Comparison of ENCODE assay signal across 1 cellular context in the genomic region with DNA sequence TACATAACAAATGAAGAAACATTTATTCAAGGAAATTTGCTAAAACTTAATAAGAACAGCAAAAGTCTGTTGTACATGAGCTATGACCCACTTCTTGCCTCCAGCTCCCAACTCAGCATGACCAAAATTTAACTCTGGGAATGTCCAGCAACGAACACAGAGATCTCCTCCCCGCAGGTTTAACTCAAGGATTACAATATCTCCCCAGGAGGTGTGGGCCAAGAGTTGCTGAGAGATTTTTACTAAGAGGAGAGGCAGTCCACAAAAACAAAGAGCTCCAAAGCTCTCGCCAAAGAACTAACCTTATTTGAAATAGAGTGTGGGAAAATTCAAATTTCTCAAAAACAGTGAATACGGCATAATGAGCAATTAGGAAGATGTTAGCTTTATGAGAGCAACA.
TF ChIP-seq lines count a peak whose summit lies in the region.

No MANE protein-coding gene starts in this region.

TF ChIP-seq in WTC11, 78 proteins besides CTCF, POLR2A, EP300 and RAD21 (continued from another document):
- TF ChIP-seq, protein P1, sequence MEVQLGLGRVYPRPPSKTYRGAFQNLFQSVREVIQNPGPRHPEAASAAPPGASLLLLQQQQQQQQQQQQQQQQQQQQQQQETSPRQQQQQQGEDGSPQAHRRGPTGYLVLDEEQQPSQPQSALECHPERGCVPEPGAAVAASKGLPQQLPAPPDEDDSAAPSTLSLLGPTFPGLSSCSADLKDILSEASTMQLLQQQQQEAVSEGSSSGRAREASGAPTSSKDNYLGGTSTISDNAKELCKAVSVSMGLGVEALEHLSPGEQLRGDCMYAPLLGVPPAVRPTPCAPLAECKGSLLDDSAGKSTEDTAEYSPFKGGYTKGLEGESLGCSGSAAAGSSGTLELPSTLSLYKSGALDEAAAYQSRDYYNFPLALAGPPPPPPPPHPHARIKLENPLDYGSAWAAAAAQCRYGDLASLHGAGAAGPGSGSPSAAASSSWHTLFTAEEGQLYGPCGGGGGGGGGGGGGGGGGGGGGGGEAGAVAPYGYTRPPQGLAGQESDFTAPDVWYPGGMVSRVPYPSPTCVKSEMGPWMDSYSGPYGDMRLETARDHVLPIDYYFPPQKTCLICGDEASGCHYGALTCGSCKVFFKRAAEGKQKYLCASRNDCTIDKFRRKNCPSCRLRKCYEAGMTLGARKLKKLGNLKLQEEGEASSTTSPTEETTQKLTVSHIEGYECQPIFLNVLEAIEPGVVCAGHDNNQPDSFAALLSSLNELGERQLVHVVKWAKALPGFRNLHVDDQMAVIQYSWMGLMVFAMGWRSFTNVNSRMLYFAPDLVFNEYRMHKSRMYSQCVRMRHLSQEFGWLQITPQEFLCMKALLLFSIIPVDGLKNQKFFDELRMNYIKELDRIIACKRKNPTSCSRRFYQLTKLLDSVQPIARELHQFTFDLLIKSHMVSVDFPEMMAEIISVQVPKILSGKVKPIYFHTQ (CRISPR knock-in tag; IDR thresholded peaks at IDR 0.05), result no peak
- TF ChIP-seq TEAD1 (CRISPR knock-in tag; IDR thresholded peaks at IDR 0.05), result no peak
- TF ChIP-seq MXD4 (CRISPR knock-in tag; IDR thresholded peaks at IDR 0.05; ENCODE audit: borderline replicate concordance), result no peak
- TF ChIP-seq, protein P2, sequence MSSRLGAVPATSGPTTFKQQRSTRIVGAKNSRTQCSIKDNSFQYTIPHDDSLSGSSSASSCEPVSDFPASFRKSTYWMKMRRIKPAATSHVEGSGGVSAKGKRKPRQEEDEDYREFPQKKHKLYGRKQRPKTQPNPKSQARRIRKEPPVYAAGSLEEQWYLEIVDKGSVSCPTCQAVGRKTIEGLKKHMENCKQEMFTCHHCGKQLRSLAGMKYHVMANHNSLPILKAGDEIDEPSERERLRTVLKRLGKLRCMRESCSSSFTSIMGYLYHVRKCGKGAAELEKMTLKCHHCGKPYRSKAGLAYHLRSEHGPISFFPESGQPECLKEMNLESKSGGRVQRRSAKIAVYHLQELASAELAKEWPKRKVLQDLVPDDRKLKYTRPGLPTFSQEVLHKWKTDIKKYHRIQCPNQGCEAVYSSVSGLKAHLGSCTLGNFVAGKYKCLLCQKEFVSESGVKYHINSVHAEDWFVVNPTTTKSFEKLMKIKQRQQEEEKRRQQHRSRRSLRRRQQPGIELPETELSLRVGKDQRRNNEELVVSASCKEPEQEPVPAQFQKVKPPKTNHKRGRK (CRISPR knock-in tag; IDR thresholded peaks at IDR 0.05; ENCODE audit: borderline replicate concordance), result no peak
- TF ChIP-seq ZBTB21 (CRISPR knock-in tag; IDR thresholded peaks at IDR 0.05; ENCODE audit: borderline replicate concordance), result no peak
- TF ChIP-seq, protein P3, sequence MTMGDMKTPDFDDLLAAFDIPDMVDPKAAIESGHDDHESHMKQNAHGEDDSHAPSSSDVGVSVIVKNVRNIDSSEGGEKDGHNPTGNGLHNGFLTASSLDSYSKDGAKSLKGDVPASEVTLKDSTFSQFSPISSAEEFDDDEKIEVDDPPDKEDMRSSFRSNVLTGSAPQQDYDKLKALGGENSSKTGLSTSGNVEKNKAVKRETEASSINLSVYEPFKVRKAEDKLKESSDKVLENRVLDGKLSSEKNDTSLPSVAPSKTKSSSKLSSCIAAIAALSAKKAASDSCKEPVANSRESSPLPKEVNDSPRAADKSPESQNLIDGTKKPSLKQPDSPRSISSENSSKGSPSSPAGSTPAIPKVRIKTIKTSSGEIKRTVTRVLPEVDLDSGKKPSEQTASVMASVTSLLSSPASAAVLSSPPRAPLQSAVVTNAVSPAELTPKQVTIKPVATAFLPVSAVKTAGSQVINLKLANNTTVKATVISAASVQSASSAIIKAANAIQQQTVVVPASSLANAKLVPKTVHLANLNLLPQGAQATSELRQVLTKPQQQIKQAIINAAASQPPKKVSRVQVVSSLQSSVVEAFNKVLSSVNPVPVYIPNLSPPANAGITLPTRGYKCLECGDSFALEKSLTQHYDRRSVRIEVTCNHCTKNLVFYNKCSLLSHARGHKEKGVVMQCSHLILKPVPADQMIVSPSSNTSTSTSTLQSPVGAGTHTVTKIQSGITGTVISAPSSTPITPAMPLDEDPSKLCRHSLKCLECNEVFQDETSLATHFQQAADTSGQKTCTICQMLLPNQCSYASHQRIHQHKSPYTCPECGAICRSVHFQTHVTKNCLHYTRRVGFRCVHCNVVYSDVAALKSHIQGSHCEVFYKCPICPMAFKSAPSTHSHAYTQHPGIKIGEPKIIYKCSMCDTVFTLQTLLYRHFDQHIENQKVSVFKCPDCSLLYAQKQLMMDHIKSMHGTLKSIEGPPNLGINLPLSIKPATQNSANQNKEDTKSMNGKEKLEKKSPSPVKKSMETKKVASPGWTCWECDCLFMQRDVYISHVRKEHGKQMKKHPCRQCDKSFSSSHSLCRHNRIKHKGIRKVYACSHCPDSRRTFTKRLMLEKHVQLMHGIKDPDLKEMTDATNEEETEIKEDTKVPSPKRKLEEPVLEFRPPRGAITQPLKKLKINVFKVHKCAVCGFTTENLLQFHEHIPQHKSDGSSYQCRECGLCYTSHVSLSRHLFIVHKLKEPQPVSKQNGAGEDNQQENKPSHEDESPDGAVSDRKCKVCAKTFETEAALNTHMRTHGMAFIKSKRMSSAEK (CRISPR knock-in tag; IDR thresholded peaks at IDR 0.05; ENCODE audit: borderline replicate concordance), result no peak
- no peak for TF ChIP-seq ESRRA (CRISPR knock-in tag; IDR thresholded peaks at IDR 0.05; ENCODE audit: borderline replicate concordance)
TF ChIP-seq in WTC11: peak in this region for 0.
